ENCODE assay signal across 8 cellular contexts in genomic region chr5:134873494-134873893, GRCh38. TPM values are rescaled to one million over a fixed set of nuclear protein-coding genes. Genes with fewer than 3 reads are reported as not detected.
A peak's percentile ranks its signal among the peaks of the same experiment; 100 is the strongest.
DNase-seq lines count a peak whose midpoint lies in the region; ATAC-seq, FAIRE-seq and TF ChIP-seq lines count a peak whose summit lies in the region.

No MANE protein-coding gene starts in this region.

- intact Hi-C loops in vagina (cut with DNase I): no loop called here

- peak overlapping the region in 1 of 2 donors; percentile 94 for H3K9ac ChIP-seq in mucosa of rectum (ENCODE audit: low read depth in 1 of 2, low read length in 2 of 2)

- H3K4me3 ChIP-seq in A549 (no peak overlapping the region; the same call in 2 of the 3 replicates), mucosa of rectum (ENCODE audit: low read length in 2 of 2) (peak overlapping the region; percentile 92 to 96), vagina (peak overlapping the region; percentile 64 to 99)

- H3K4me1 ChIP-seq in A549: peaks cover 10% of the 10 kb centered on the region; the same call in 2 of the 3 replicates
- H3K4me1 ChIP-seq in mucosa of rectum (ENCODE audit: control insufficient read depth in 2 of 2, insufficient read depth in 2 of 2, low read length in 2 of 2): peaks cover 0 to 12% of the 10 kb centered on the region in 2 donors
- H3K4me1 ChIP-seq in vagina: peaks cover 33% of the 10 kb centered on the region

- POLR2A ChIA-PET in A549 (lab: Yijun Ruan, JAX): interaction anchor here (0.6 to 2.2 kb wide), 7 partner anchors 16 to 122 kb away, joined by 3 to 20 read pairs (median 5); partner anchors contain the start of genes C5orf24 and PCBD2

- CTCF ChIA-PET in A549 (lab: Yijun Ruan, JAX): interaction anchor here (0.7 to 1.1 kb wide), 3 partner anchors 10 to 402 kb away, joined by 3 to 5 read pairs (median 3); partner anchors contain the start of gene PCBD2

- TF ChIP-seq CTCF in A549 (IDR thresholded peaks at IDR 0.05): no peak
- no peak for TF ChIP-seq CTCF in vagina (IDR thresholded peaks at IDR 0.05)

- H3K27me3 ChIP-seq in mucosa of rectum (ENCODE audit: control insufficient read depth in 2 of 2, insufficient read depth in 2 of 2, low read length in 2 of 2) (no peaks in the 10 kb centered on the region), vagina (no peaks in the 10 kb centered on the region)

- no peak for TF ChIP-seq RAD21 in A549 (conservative IDR thresholded peaks at IDR 0.05 in 1 of 2, IDR thresholded peaks at IDR 0.05 in 1 of 2)

- H3K9me3 Mint-ChIP-seq in activated naive CD8-positive, alpha-beta T cell treated with anti-CD3 and anti-CD28 coated beads for 36 hours: no peaks in the 10 kb centered on the region

- H3K4me1 Mint-ChIP-seq in activated naive CD8-positive, alpha-beta T cell treated with anti-CD3 and anti-CD28 coated beads for 36 hours: peaks cover 34% of the 10 kb centered on the region

- H3K4me3 Mint-ChIP-seq in activated naive CD8-positive, alpha-beta T cell treated with anti-CD3 and anti-CD28 coated beads for 36 hours: peak overlapping the region; percentile 97

- H3K36me3 ChIP-seq in KOPT-K1 (ENCODE audit: insufficient read depth, low read length) (no peaks in the 10 kb centered on the region), mucosa of rectum (ENCODE audit: control insufficient read depth in 2 of 2, insufficient read depth in 2 of 2, low read length in 2 of 2) (no peaks in the 10 kb centered on the region), vagina (no peaks in the 10 kb centered on the region)

- H3K27ac Mint-ChIP-seq in activated naive CD8-positive, alpha-beta T cell treated with anti-CD3 and anti-CD28 coated beads for 36 hours: peak overlapping the region; percentile 95

- H3K36me3 Mint-ChIP-seq in activated naive CD8-positive, alpha-beta T cell treated with anti-CD3 and anti-CD28 coated beads for 36 hours: peaks cover 14% of the 10 kb centered on the region

- no peak for TF ChIP-seq EP300 in A549 (IDR thresholded peaks at IDR 0.05)

- H3K27me3 Mint-ChIP-seq in activated naive CD8-positive, alpha-beta T cell treated with anti-CD3 and anti-CD28 coated beads for 36 hours: no peaks in the 10 kb centered on the region

- peak overlapping the region; percentile 95 to 96 for H3K27ac ChIP-seq in A549
- H3K27ac ChIP-seq in KOPT-K1 (ENCODE audit: low read depth, low read length, poor library complexity, severe bottlenecking): peak overlapping the region; percentile 83
- peak overlapping the region in 1 of 2 donors; percentile 90 for H3K27ac ChIP-seq in mucosa of rectum (ENCODE audit: low read depth in 2 of 2, low read length in 2 of 2)
- H3K27ac ChIP-seq in vagina: peak overlapping the region; percentile 96

- FAIRE-seq in A549 (lab: Jason Lieb, UNC): no peak

- ATAC-seq in A549: no peak
- ATAC-seq in HG02678 (IDR thresholded peaks at IDR 0.05; ENCODE audit: unreplicated experiment): no peak
- no peak for ATAC-seq in HG03135 (IDR thresholded peaks at IDR 0.05; ENCODE audit: unreplicated experiment)

- H3K4me2 ChIP-seq in A549: peak overlapping the region; percentile 92

- no peaks in the 10 kb centered on the region for H3K9me3 ChIP-seq in A549
- H3K9me3 ChIP-seq in KOPT-K1 (ENCODE audit: insufficient read depth, low read length, poor library complexity, severe bottlenecking): no peaks in the 10 kb centered on the region
- no peaks in the 10 kb centered on the region for H3K9me3 ChIP-seq in mucosa of rectum (ENCODE audit: control insufficient read depth in 2 of 2, low read length in 2 of 2)
- no peaks in the 10 kb centered on the region for H3K9me3 ChIP-seq in vagina

- TF ChIP-seq POLR2A in A549 (IDR thresholded peaks at IDR 0.05; ENCODE audit: low read length): no peak
- TF ChIP-seq POLR2A in vagina (IDR thresholded peaks at IDR 0.05): no peak

- 96% methylated on average over 6 of the region's 6 CpGs for WGBS in A549 (ENCODE audit: missing lambda C conversion rate)

- DNase-seq in A549 (ENCODE audit: low read depth in 1 of 2, low spot score in 1 of 2) (no peak), vagina (ENCODE audit: extremely low spot score in 2 of 2) (no peak), SKM-1 (lab: John Stamatoyannopoulos, UW; ENCODE audit: unreplicated experiment) (no peak)
- DNase-seq in activated naive CD8-positive, alpha-beta T cell treated with anti-CD3 and anti-CD28 coated beads for 36 hours: no peak

TF ChIP-seq in A549, 52 proteins besides CTCF, POLR2A, EP300 and RAD21:
- TF ChIP-seq ESRRA (IDR thresholded peaks at IDR 0.05; ENCODE audit: borderline replicate concordance, low read length): no peak
- TF ChIP-seq, protein P1, sequence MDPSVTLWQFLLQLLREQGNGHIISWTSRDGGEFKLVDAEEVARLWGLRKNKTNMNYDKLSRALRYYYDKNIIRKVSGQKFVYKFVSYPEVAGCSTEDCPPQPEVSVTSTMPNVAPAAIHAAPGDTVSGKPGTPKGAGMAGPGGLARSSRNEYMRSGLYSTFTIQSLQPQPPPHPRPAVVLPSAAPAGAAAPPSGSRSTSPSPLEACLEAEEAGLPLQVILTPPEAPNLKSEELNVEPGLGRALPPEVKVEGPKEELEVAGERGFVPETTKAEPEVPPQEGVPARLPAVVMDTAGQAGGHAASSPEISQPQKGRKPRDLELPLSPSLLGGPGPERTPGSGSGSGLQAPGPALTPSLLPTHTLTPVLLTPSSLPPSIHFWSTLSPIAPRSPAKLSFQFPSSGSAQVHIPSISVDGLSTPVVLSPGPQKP (IDR thresholded peaks at IDR 0.05; ENCODE audit: low read depth, low read length): no peak
- TF ChIP-seq ZFP36 (IDR thresholded peaks at IDR 0.05; ENCODE audit: borderline replicate concordance, partially characterized antibody): no peak
- TF ChIP-seq MAX (IDR thresholded peaks at IDR 0.05): no peak
- no peak for TF ChIP-seq HMGXB4 (CRISPR knock-in tag; IDR thresholded peaks at IDR 0.05; ENCODE audit: borderline replicate concordance)
- TF ChIP-seq PBX3 (IDR thresholded peaks at IDR 0.05): no peak
- TF ChIP-seq CHD2 (IDR thresholded peaks at IDR 0.05; ENCODE audit: low read length, partially characterized antibody): no peak
- no peak for TF ChIP-seq RCOR1 (IDR thresholded peaks at IDR 0.05; ENCODE audit: low read depth, low read length)
- TF ChIP-seq MAZ (IDR thresholded peaks at IDR 0.05; ENCODE audit: borderline replicate concordance, low read depth, low read length): no peak
- TF ChIP-seq TP53 (CRISPR knock-in tag; IDR thresholded peaks at IDR 0.05): no peak
- TF ChIP-seq ZSCAN20 (CRISPR knock-in tag; IDR thresholded peaks at IDR 0.05): no peak
- no peak for TF ChIP-seq MYC (IDR thresholded peaks at IDR 0.05; ENCODE audit: borderline replicate concordance, low read length)
- TF ChIP-seq FOSB (CRISPR knock-in tag; IDR thresholded peaks at IDR 0.05): no peak

RNA-seq across cellular contexts. Expression of gene TXNDC15, which starts 0.7 kb away (rescaled TPM):
- 61.0 and 85.2 TPM in 2 replicates for polyA plus RNA-seq in A549 (2011; rRNA removed)
- 71.2 and 76.9 TPM in 2 replicates for polyA plus RNA-seq in A549 (2012; cell fraction: cytosol; rRNA removed)
- 46.2 and 65.3 TPM in 2 replicates for polyA plus RNA-seq in A549 (2012; cell fraction: nucleus; rRNA removed)
- polyA plus RNA-seq in A549 (2017; fragmentation: RNase III; extraction: RNeasy Plus Mini Kit Qiagen cat#74134 plus additional on column Dnase treatment): 71.1 to 81.0 TPM (median 76.7 TPM) in 3 replicates
- 40.0 and 50.5 TPM in 2 replicates for polyA minus RNA-seq in A549 (2011; rRNA and poly(A)+ RNA removed)
- 10 to 100 TPM; 27.2 to 29.4 TPM for total RNA-seq in activated naive CD8-positive, alpha-beta T cell treated with anti-CD3 and anti-CD28 coated beads for 36 hours
- total RNA-seq in vagina: 92.3 TPM

RNA-seq across cellular contexts. Expression of gene C5orf24, which starts 27.7 kb away (rescaled TPM):
- 44.6 and 53.7 TPM in 2 replicates for polyA plus RNA-seq in A549 (2011; rRNA removed)
- 11.4 and 15.4 TPM in 2 replicates for polyA plus RNA-seq in A549 (2012; cell fraction: cytosol; rRNA removed)
- 10.5 and 15.2 TPM in 2 replicates for polyA plus RNA-seq in A549 (2012; cell fraction: nucleus; rRNA removed)
- polyA plus RNA-seq in A549 (2017; fragmentation: RNase III; extraction: RNeasy Plus Mini Kit Qiagen cat#74134 plus additional on column Dnase treatment): 22.9 to 27.6 TPM (median 27.0 TPM) in 3 replicates
- polyA minus RNA-seq in A549 (2011; rRNA and poly(A)+ RNA removed): 28.4 and 38.1 TPM in 2 replicates
- 10 to 100 TPM; 24.1 to 30.5 TPM for total RNA-seq in activated naive CD8-positive, alpha-beta T cell treated with anti-CD3 and anti-CD28 coated beads for 36 hours
- 38.3 TPM for total RNA-seq in vagina

RNA-seq across cellular contexts. Expression of gene PCBD2, which starts 31.4 kb away (rescaled TPM):
- polyA plus RNA-seq in A549 (2011; rRNA removed) (13.3 and 13.6 TPM in 2 replicates), A549 (2017; fragmentation: RNase III; extraction: RNeasy Plus Mini Kit Qiagen cat#74134 plus additional on column Dnase treatment) (9.5 to 10.9 TPM (median 10.2 TPM) in 3 replicates)
- 8.2 and 9.2 TPM in 2 replicates for polyA plus RNA-seq in A549 (2012; cell fraction: cytosol; rRNA removed)
- 4.4 and 7.0 TPM in 2 replicates for polyA plus RNA-seq in A549 (2012; cell fraction: nucleus; rRNA removed)
- polyA minus RNA-seq in A549 (2011; rRNA and poly(A)+ RNA removed): 4.2 and 4.8 TPM in 2 replicates
- total RNA-seq in activated naive CD8-positive, alpha-beta T cell treated with anti-CD3 and anti-CD28 coated beads for 36 hours: 10 to 100 TPM in 1 of 2 experiments, 1 to 10 TPM in 1; 7.6 to 10.4 TPM
- 6.1 TPM for total RNA-seq in vagina
